1 cellular context compared by ENCODE assay signal in genomic region chr2:240223631-240224030, GRCh38.
TF ChIP-seq lines count a peak whose summit lies in the region.

No MANE protein-coding gene starts in this region.

TF ChIP-seq in IMR-90, 13 proteins besides CTCF, POLR2A, EP300 and RAD21:
- TF ChIP-seq MAFK (IDR thresholded peaks at IDR 0.05; ENCODE audit: low read depth, low read length) (no peak), MXI1 (IDR thresholded peaks at IDR 0.05; ENCODE audit: borderline replicate concordance, low read depth, low read length) (no peak), SMC3 (IDR thresholded peaks at IDR 0.05; ENCODE audit: low read depth, low read length) (no peak), RCOR1 (IDR thresholded peaks at IDR 0.05; ENCODE audit: insufficient replicate concordance, low read length) (no peak), MAZ (IDR thresholded peaks at IDR 0.05; ENCODE audit: borderline replicate concordance, low read depth, low read length) (no peak), BHLHE40 (IDR thresholded peaks at IDR 0.05; ENCODE audit: low read depth, low read length) (no peak), NFE2L2 (IDR thresholded peaks at IDR 0.05; ENCODE audit: low read depth, low read length) (no peak), RFX5 (IDR thresholded peaks at IDR 0.05; ENCODE audit: low read depth, low read length) (no peak), CEBPB (IDR thresholded peaks at IDR 0.05; ENCODE audit: low read depth, low read length) (no peak), USF2 (IDR thresholded peaks at IDR 0.05; ENCODE audit: low read depth, low read length) (no peak), CHD1 (IDR thresholded peaks at IDR 0.05; ENCODE audit: low read depth, low read length) (no peak), ELK1 (IDR thresholded peaks at IDR 0.05; ENCODE audit: borderline replicate concordance, low read depth, low read length) (no peak), FOS (IDR thresholded peaks at IDR 0.05; ENCODE audit: low read depth, low read length) (no peak)
